ENCODE assay signal across 10 cellular contexts in the genomic region with DNA sequence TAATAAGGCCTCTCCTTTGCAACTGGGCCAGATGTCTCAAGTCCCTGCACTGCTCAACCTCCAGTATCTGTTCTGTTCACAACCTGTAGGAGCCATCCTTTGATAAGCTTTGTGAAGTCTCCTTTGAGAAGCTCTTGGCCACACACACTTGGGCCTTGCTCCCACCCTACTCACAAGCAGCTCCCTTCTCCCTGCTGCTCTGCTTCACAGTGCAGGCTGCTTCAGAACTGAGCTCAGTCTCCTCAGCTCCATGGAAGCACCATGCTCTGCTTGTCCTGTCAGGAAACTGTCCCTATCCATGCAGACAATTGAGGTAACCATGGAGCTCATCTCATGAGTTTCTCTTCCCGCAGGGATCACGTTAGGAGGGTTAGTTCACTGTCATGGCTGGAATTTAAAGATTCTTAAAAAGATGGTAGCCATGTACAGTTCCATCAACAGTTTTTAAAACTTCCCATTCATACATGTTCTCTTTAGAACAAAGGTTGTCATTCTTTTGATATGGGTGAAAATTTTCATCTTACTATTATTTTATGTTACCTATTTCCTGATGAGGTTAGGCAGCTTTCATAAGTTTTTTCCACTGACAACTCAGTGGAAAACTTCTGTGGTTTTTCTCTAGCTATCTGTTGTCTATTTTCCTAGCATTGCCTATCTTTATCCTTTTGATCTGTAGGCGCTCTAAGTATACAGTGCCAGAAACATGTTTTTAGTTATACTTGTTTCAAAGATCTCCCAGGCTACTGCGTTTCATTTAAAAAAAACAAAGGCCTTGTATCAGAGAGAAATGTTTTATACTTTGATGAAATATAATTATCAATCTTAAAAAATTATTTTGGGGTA.
"Had no signal": no experiment of that assay in that cellular context is flagged by ENCODE, and none has a peak within 500 bp of the region (broad histone marks: within the 10 kb centered on the region; RNA-seq: fewer than 3 reads in every experiment).

No MANE protein-coding gene starts in this region.

- ATAC-seq: esophagus mucosa, left colon, lower lobe of right lung, right lobe of liver, upper lobe of right lung had no signal

- H3K9me3 ChIP-seq: right lobe of liver, upper lobe of right lung had no signal

- H3K36me3 ChIP-seq: lower lobe of right lung, right lobe of liver, upper lobe of right lung, WERI-Rb-1 had no signal

- H3K27ac ChIP-seq: lower lobe of right lung, right lobe of liver, upper lobe of right lung, WERI-Rb-1 had no signal

- DNase-seq: activated CD4-positive, alpha-beta T cell treated with anti-CD3 and anti-CD28 coated beads for 4 hours; left colon; lower lobe of right lung; right lobe of liver; stimulated activated CD4-positive, alpha-beta T cell treated with anti-CD3 and anti-CD28 coated beads, Interleukin-4, amount 100 ng/mL, for 4 hours; stimulated activated CD8-positive, alpha-beta memory T cell treated with anti-CD3 and anti-CD28 coated beads, Interleukin-4, amount 100 ng/mL, for 48 hours; stimulated activated naive CD4-positive, alpha-beta T cell treated with Interleukin-2 at 50 U/mL for 16 hours; upper lobe of right lung; WERI-Rb-1 had no signal
